30 cellular contexts compared by ENCODE assay signal in genomic region chr6:108408861-108409260, GRCh38.
"Had no signal": no experiment of that assay in that cellular context is flagged by ENCODE, and none has a peak within 500 bp of the region (broad histone marks: within the 10 kb centered on the region; RNA-seq: fewer than 3 reads in every experiment).

No MANE protein-coding gene starts in this region.

- H3K27ac ChIP-seq: neural progenitor cell, ovary, parathyroid adenoma, psoas muscle, skin epidermis, spleen, suprapubic skin, testis, tibial artery, transverse colon, upper lobe of right lung, uterus had no signal

- ATAC-seq: naive thymus-derived CD8-positive, alpha-beta T cell; natural killer cell treated with Interleukin-12 subunit alpha and Interleukin-12 subunit beta and Interleukin-15 and Interleukin-18, amount 100 ng/mL, for 72 hours; psoas muscle; stimulated activated memory B cell treated with anti-CD40 and anti-IgM and Interleukin-4, amounts not matched to agents 10 μg/mL and 1 μg/mL and 100 μg/mL, for 72 hours; stimulated activated naive CD8-positive, alpha-beta T cell treated with anti-CD3 and anti-CD28 coated beads, Interleukin-15, amount 100 ng/mL, for 72 hours; stimulated activated naive CD8-positive, alpha-beta T cell treated with anti-CD3 and anti-CD28 coated beads, Interleukin-15, Interleukin-2, amounts not matched to agents 100 U/mL and 50 U/mL, for 24 hours; upper lobe of right lung had no signal

- H3K4me1 Mint-ChIP-seq: naive thymus-derived CD8-positive, alpha-beta T cell; neural progenitor cell; stimulated activated memory B cell treated with anti-CD40 and anti-IgM and Interleukin-4, amounts not matched to agents 10 μg/mL and 1 μg/mL and 100 μg/mL, for 72 hours; stimulated activated naive CD8-positive, alpha-beta T cell treated with anti-CD3 and anti-CD28 coated beads, Interleukin-15, amount 100 ng/mL, for 72 hours had no signal

- H3K27me3 Mint-ChIP-seq: naive thymus-derived CD8-positive, alpha-beta T cell; progenitor cell of endocrine pancreas; stimulated activated memory B cell treated with anti-CD40 and anti-IgM and Interleukin-4, amounts not matched to agents 10 μg/mL and 1 μg/mL and 100 μg/mL, for 72 hours; stimulated activated naive CD8-positive, alpha-beta T cell treated with anti-CD3 and anti-CD28 coated beads, Interleukin-15, amount 100 ng/mL, for 72 hours; type B pancreatic cell had no signal

- H3K27ac Mint-ChIP-seq: naive thymus-derived CD8-positive, alpha-beta T cell; natural killer cell treated with Interleukin-12 subunit alpha and Interleukin-12 subunit beta and Interleukin-15 and Interleukin-18, amount 100 ng/mL, for 72 hours; neural progenitor cell; progenitor cell of endocrine pancreas; stimulated activated memory B cell treated with anti-CD40 and anti-IgM and Interleukin-4, amounts not matched to agents 10 μg/mL and 1 μg/mL and 100 μg/mL, for 72 hours; stimulated activated naive CD8-positive, alpha-beta T cell treated with anti-CD3 and anti-CD28 coated beads, Interleukin-15, amount 100 ng/mL, for 72 hours; type B pancreatic cell had no signal

- H3K27me3 ChIP-seq: neural progenitor cell, ovary, spleen, suprapubic skin, testis, tibial artery, transverse colon, upper lobe of right lung, uterus had no signal

- DNase-seq: naive thymus-derived CD8-positive, alpha-beta T cell; occipital lobe; posterior cingulate gyrus; psoas muscle; right cardiac atrium; spleen; stimulated activated CD4-positive, alpha-beta T cell treated with anti-CD3 and anti-CD28 coated beads, Interleukin-12 subunit alpha, Interleukin-12 subunit beta, amount 100 ng/mL, for 4 hours; stimulated activated CD4-positive, alpha-beta T cell treated with anti-CD3 and anti-CD28 coated beads, Interleukin-1b, Interleukin-23, amount 100 ng/mL, for 48 hours; stimulated activated CD4-positive, alpha-beta T cell treated with anti-CD3 and anti-CD28 coated beads, Interleukin-4, amount 100 ng/mL, for 1 hour; stimulated activated CD4-positive, alpha-beta T cell treated with anti-CD3 and anti-CD28 coated beads, Interleukin-4, amount 100 ng/mL, for 4 hours; stimulated activated CD8-positive, alpha-beta memory T cell treated with anti-CD3 and anti-CD28 coated beads, Interleukin-4, amount 100 ng/mL, for 48 hours; stimulated activated naive CD4-positive, alpha-beta T cell; stimulated activated naive CD8-positive, alpha-beta T cell treated with anti-CD3 and anti-CD28 coated beads, Interleukin-15, amount 100 ng/mL, for 72 hours; stimulated activated naive CD8-positive, alpha-beta T cell treated with anti-CD3 and anti-CD28 coated beads, Interleukin-15, Interleukin-2, amounts not matched to agents 100 U/mL and 50 U/mL, for 24 hours; substantia nigra; testis; transverse colon; upper lobe of right lung; uterus had no signal

- H3K4me3 ChIP-seq: neural progenitor cell, ovary, psoas muscle, skin epidermis, smooth muscle cell, spleen, suprapubic skin, testis, tibial artery, transverse colon, upper lobe of right lung, uterus had no signal

- H3K4me3 Mint-ChIP-seq: natural killer cell treated with Interleukin-12 subunit alpha and Interleukin-12 subunit beta and Interleukin-15 and Interleukin-18, amount 100 ng/mL, for 72 hours; neural progenitor cell; stimulated activated memory B cell treated with anti-CD40 and anti-IgM and Interleukin-4, amounts not matched to agents 10 μg/mL and 1 μg/mL and 100 μg/mL, for 72 hours; stimulated activated naive CD8-positive, alpha-beta T cell treated with anti-CD3 and anti-CD28 coated beads, Interleukin-15, amount 100 ng/mL, for 72 hours; type B pancreatic cell had no signal
